Comparison of ENCODE assay signal across 13 cellular contexts in the genomic region with DNA sequence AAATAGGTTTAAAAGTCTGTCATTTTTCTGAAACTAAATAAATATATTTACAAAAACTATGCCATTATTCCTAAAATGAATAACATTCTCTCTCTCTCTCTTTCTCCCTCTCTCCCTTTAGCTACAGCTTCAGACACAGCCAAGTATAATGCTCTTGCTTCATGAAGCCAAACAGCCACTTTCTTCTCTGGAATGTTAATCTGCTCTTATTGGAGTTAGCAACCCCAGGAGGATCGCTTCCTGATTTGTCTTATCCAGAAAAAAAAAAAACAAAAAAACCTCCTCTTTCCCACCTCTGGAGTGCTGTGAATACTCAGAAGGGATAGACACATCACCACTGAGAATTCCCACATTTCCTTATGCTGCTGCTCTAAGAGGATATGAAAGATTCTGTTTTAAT.
DNase-seq lines count a peak whose midpoint lies in the region; ATAC-seq and TF ChIP-seq lines count a peak whose summit lies in the region.
"Had no signal": no experiment of that assay in that cellular context is flagged by ENCODE, and none has a peak within 500 bp of the region (broad histone marks: within the 10 kb centered on the region; RNA-seq: fewer than 3 reads in every experiment).

No MANE protein-coding gene starts in this region.

- H3K27me3 ChIP-seq in HAP-1 (ENCODE audit: low read depth), result no peaks in the 10 kb centered on the region
- H3K27me3 ChIP-seq: BE2C had no signal

- no peak overlapping the region for H3K4me3 ChIP-seq in HAP-1
- H3K4me3 ChIP-seq: GM12878 had no signal

- H3K36me3 Mint-ChIP-seq in mesothelial cell of epicardium, result no peaks in the 10 kb centered on the region
- H3K36me3 Mint-ChIP-seq: CD4-positive, alpha-beta memory T cell had no signal

- H3K9me3 ChIP-seq in HAP-1, result no peaks in the 10 kb centered on the region
- H3K9me3 ChIP-seq: BE2C had no signal

- H3K36me3 ChIP-seq in HAP-1 (replicated peaks), result no peaks in the 10 kb centered on the region
- H3K36me3 ChIP-seq: BE2C had no signal

- no peak for TF ChIP-seq CTCF in mesothelial cell of epicardium (IDR thresholded peaks at IDR 0.05; ENCODE audit: unreplicated experiment)

- H3K4me1 Mint-ChIP-seq in mesothelial cell of epicardium, result no peaks in the 10 kb centered on the region
- no peaks in the 10 kb centered on the region for H3K4me1 Mint-ChIP-seq in stimulated activated naive CD8-positive, alpha-beta T cell treated with anti-CD3 and anti-CD28 coated beads, Interleukin-15, amount 100 ng/mL, for 72 hours
- H3K4me1 Mint-ChIP-seq: CD4-positive, alpha-beta memory T cell had no signal

- in situ Hi-C loops in HAP-1 (cut with MboI; ENCODE audit: low sequenced_read_pairs), result no loop called here

- no peaks in the 10 kb centered on the region for H3K4me1 ChIP-seq in HAP-1
- H3K4me1 ChIP-seq: BE2C had no signal

- H3K9me3 Mint-ChIP-seq in mesothelial cell of epicardium, result no peaks in the 10 kb centered on the region
- H3K9me3 Mint-ChIP-seq in stimulated activated naive CD8-positive, alpha-beta T cell treated with anti-CD3 and anti-CD28 coated beads, Interleukin-15, amount 100 ng/mL, for 72 hours, result peaks cover 0 to 6% of the 10 kb centered on the region in 2 donors
- H3K9me3 Mint-ChIP-seq: H9 had no signal

- peak; percentile 1 for DNase-seq in HT1080 (ENCODE audit: low read depth)
- DNase-seq in SK-N-DZ (ENCODE audit: low spot score), result peak; percentile 4
- DNase-seq in mesothelial cell of epicardium (ENCODE audit: low spot score in 2 of 2, unreplicated experiment in 2 of 2), result no peak
- DNase-seq in activated T-cell treated with anti-CD3 and anti-CD28 coated beads for 4 hours, result no peak
- DNase-seq in stimulated activated CD4-positive, alpha-beta T cell treated with anti-CD3 and anti-CD28 coated beads, Interleukin-4, amount 100 ng/mL, for 1 hour, result no peak
- DNase-seq in HAP-1 (ENCODE audit: low spot score in 2 of 2), result no peak
- no peak for DNase-seq in stimulated activated naive CD8-positive, alpha-beta T cell treated with anti-CD3 and anti-CD28 coated beads, Interleukin-15, amount 100 ng/mL, for 72 hours
- DNase-seq: BE2C; CD4-positive, alpha-beta memory T cell; DMS79; GOT3; H9 had no signal

- no peak overlapping the region for H3K4me3 Mint-ChIP-seq in mesothelial cell of epicardium
- no peak overlapping the region for H3K4me3 Mint-ChIP-seq in stimulated activated naive CD8-positive, alpha-beta T cell treated with anti-CD3 and anti-CD28 coated beads, Interleukin-15, amount 100 ng/mL, for 72 hours
- H3K4me3 Mint-ChIP-seq: CD4-positive, alpha-beta memory T cell; H9 had no signal

- peak overlapping the region; percentile 17 for H3K27ac Mint-ChIP-seq in mesothelial cell of epicardium
- H3K27ac Mint-ChIP-seq in stimulated activated naive CD8-positive, alpha-beta T cell treated with anti-CD3 and anti-CD28 coated beads, Interleukin-15, amount 100 ng/mL, for 72 hours, result peak overlapping the region in 1 of 2 donors; percentile 16
- H3K27ac Mint-ChIP-seq: CD4-positive, alpha-beta memory T cell had no signal

- peaks cover 6% of the 10 kb centered on the region for H3K27me3 Mint-ChIP-seq in mesothelial cell of epicardium (ENCODE audit: low read depth)
- no peaks in the 10 kb centered on the region for H3K27me3 Mint-ChIP-seq in stimulated activated naive CD8-positive, alpha-beta T cell treated with anti-CD3 and anti-CD28 coated beads, Interleukin-15, amount 100 ng/mL, for 72 hours
- H3K27me3 Mint-ChIP-seq: CD4-positive, alpha-beta memory T cell had no signal

- no peak for ATAC-seq in stimulated activated naive CD8-positive, alpha-beta T cell treated with anti-CD3 and anti-CD28 coated beads, Interleukin-15, amount 100 ng/mL, for 72 hours
- ATAC-seq: GM12878 had no signal

Comparison
In these comparisons a context has a peak if more than half of its experiments do, and no peak if none do; other contexts are left out.
1. DNase-seq: peak in HT1080 (single experiment) and SK-N-DZ (single experiment); none in mesothelial cell of epicardium (0 of 2), activated T-cell treated with anti-CD3 and anti-CD28 coated beads for 4 hours (single experiment), stimulated activated CD4-positive, alpha-beta T cell treated with anti-CD3 and anti-CD28 coated beads, Interleukin-4, amount 100 ng/mL, for 1 hour (single experiment), HAP-1 (0 of 2) and stimulated activated naive CD8-positive, alpha-beta T cell treated with anti-CD3 and anti-CD28 coated beads, Interleukin-15, amount 100 ng/mL, for 72 hours (0 of 2).